ENCODE assay signal across 8 cellular contexts in genomic region chr1:204431310-204432184, GRCh38. TPM values are rescaled to one million over a fixed set of nuclear protein-coding genes. Genes with fewer than 3 reads are reported as not detected.
DNase-seq lines count a peak whose midpoint lies in the region; ATAC-seq and TF ChIP-seq lines count a peak whose summit lies in the region.

No MANE protein-coding gene starts in this region.

- no peak overlapping the region for H3K4me3 Mint-ChIP-seq in activated CD8-positive, alpha-beta memory T cell treated with anti-CD3 and anti-CD28 coated beads, Interleukin-2, amount 10 ng/mL, durations not matched to agents 7 days and 5 days
- H3K4me3 Mint-ChIP-seq in endodermal cell, result no peak overlapping the region

- H3K9ac ChIP-seq in endodermal cell (ENCODE audit: extremely low read depth, low read length, poor library complexity, severe bottlenecking), result no peak overlapping the region

- DNase-seq in BJ (ENCODE audit: low read depth) (no peak), HFF-Myc (ENCODE audit: extremely low read depth, low read depth) (no peak), NOMO-1 treated with dmso at 0.1 percent for 144 hours (lab: John Stamatoyannopoulos, UW; ENCODE audit: unreplicated experiment) (peak; percentile 45), endodermal cell (peak; percentile 91), midbrain (lab: John Stamatoyannopoulos, UW) (peak; percentile 79)
- DNase-seq in activated CD8-positive, alpha-beta memory T cell treated with anti-CD3 and anti-CD28 coated beads, Interleukin-2, amount 10 ng/mL, durations not matched to agents 7 days and 5 days, result peak; percentile 85
- DNase-seq in stimulated activated CD8-positive, alpha-beta memory T cell treated with anti-CD3 and anti-CD28 coated beads, Interleukin-4, amount 100 ng/mL, for 1 hour (ENCODE audit: low read depth in 2 of 2, low spot score in 1 of 2), result peak; percentile 56 to 67

- H3K4me3 ChIP-seq in BJ (ENCODE audit: low read depth, low read length) (no peak overlapping the region), HFF-Myc (replicated peaks; ENCODE audit: low read depth, low read length) (no peak overlapping the region), endodermal cell (ENCODE audit: low read length) (no peak overlapping the region)

- H3K9me3 ChIP-seq in endodermal cell (ENCODE audit: control insufficient read depth, low read length), result no peaks in the 10 kb centered on the region

- no peaks in the 10 kb centered on the region for H3K9me3 Mint-ChIP-seq in activated CD8-positive, alpha-beta memory T cell treated with anti-CD3 and anti-CD28 coated beads, Interleukin-2, amount 10 ng/mL, durations not matched to agents 7 days and 5 days (ENCODE audit: low read depth)
- H3K9me3 Mint-ChIP-seq in endodermal cell, result no peaks in the 10 kb centered on the region

- no peak overlapping the region for H3K27ac ChIP-seq in endodermal cell (ENCODE audit: low read depth, low read length)

- H3K4me1 ChIP-seq in endodermal cell (ENCODE audit: control insufficient read depth, insufficient read depth, low read length), result no peaks in the 10 kb centered on the region

- 69 to 100% methylated on average over 3 to 13 of the region's 13 CpGs for WGBS in endodermal cell (ENCODE audit: insufficient coverage in 1 of 2, insufficient read length in 1 of 2), 2 experiments

- peak overlapping the region; percentile 20 for H3K27ac Mint-ChIP-seq in activated CD8-positive, alpha-beta memory T cell treated with anti-CD3 and anti-CD28 coated beads, Interleukin-2, amount 10 ng/mL, durations not matched to agents 7 days and 5 days
- H3K27ac Mint-ChIP-seq in endodermal cell, result no peak overlapping the region

- peak; percentile 88 for ATAC-seq in activated CD8-positive, alpha-beta memory T cell treated with anti-CD3 and anti-CD28 coated beads, Interleukin-2, amount 10 ng/mL, durations not matched to agents 7 days and 5 days
- ATAC-seq in GM19455 (IDR thresholded peaks at IDR 0.05; ENCODE audit: unreplicated experiment), result no peak

- CTCF ChIA-PET in BJ (lab: Yijun Ruan, JAX), result interaction anchor here (0.6 to 4.8 kb wide), 29 partner anchors 8 to 938 kb away, joined by 3 to 44 read pairs (median 5); partner anchors contain the start of gene PIK3C2B
- CTCF ChIA-PET in activated CD8-positive, alpha-beta memory T cell treated with anti-CD3 and anti-CD28 coated beads, Interleukin-2, amount 10 ng/mL, durations not matched to agents 7 days and 5 days (lab: Charles Lee), result interaction anchor here (0.8 to 27.6 kb wide), 36 partner anchors 8 to 666 kb away, joined by 3 to 918 read pairs (median 5); partner anchors contain the start of genes LAX1, MDM4, PIK3C2B and REN

- TF ChIP-seq CTCF in BJ (IDR thresholded peaks at IDR 0.05; ENCODE audit: insufficient read depth, low read depth, low read length) (peak; percentile 94), HFF-Myc (IDR thresholded peaks at IDR 0.05; ENCODE audit: low read depth, low read length, missing control alignments) (peak; percentile 96), endodermal cell (conservative IDR thresholded peaks at IDR 0.05) (peak; percentile 96)

- no peaks in the 10 kb centered on the region for H3K4me1 Mint-ChIP-seq in activated CD8-positive, alpha-beta memory T cell treated with anti-CD3 and anti-CD28 coated beads, Interleukin-2, amount 10 ng/mL, durations not matched to agents 7 days and 5 days
- H3K4me1 Mint-ChIP-seq in endodermal cell, result no peaks in the 10 kb centered on the region

- peaks cover 14% of the 10 kb centered on the region for H3K36me3 Mint-ChIP-seq in activated CD8-positive, alpha-beta memory T cell treated with anti-CD3 and anti-CD28 coated beads, Interleukin-2, amount 10 ng/mL, durations not matched to agents 7 days and 5 days
- peaks cover 50% of the 10 kb centered on the region for H3K36me3 Mint-ChIP-seq in endodermal cell (ENCODE audit: low read depth)

- H3K36me3 ChIP-seq in BJ (ENCODE audit: control insufficient read depth, insufficient read depth, low read length) (no peaks in the 10 kb centered on the region; the same call in 1 of the 2 replicates), endodermal cell (ENCODE audit: control insufficient read depth, insufficient read depth, low read length) (peaks cover 26% of the 10 kb centered on the region)

- H3K27me3 Mint-ChIP-seq in activated CD8-positive, alpha-beta memory T cell treated with anti-CD3 and anti-CD28 coated beads, Interleukin-2, amount 10 ng/mL, durations not matched to agents 7 days and 5 days, result no peaks in the 10 kb centered on the region
- H3K27me3 Mint-ChIP-seq in endodermal cell (ENCODE audit: insufficient read depth), result peaks cover 47% of the 10 kb centered on the region

- H3K27me3 ChIP-seq in BJ (ENCODE audit: control insufficient read depth, insufficient read depth, low read length) (no peaks in the 10 kb centered on the region), endodermal cell (ENCODE audit: control insufficient read depth, insufficient read depth, low read length, poor library complexity, severe bottlenecking) (peaks cover 46% of the 10 kb centered on the region)

- POLR2A ChIA-PET in BJ (lab: Charles Lee), result no interaction called here

RNA-seq across cellular contexts. Expression of gene PPP1R15B, which starts 19.9 kb away (rescaled TPM):
- 24.6 and 30.2 TPM in 2 replicates for polyA plus RNA-seq in BJ (2011; rRNA removed)
- 30.7 and 41.6 TPM in 2 replicates for polyA minus RNA-seq in BJ (2011; rRNA and poly(A)+ RNA removed)
- total RNA-seq in activated CD8-positive, alpha-beta memory T cell treated with anti-CD3 and anti-CD28 coated beads, Interleukin-2, amount 10 ng/mL, durations not matched to agents 7 days and 5 days, result 10 to 100 TPM; 75.5 to 81.7 TPM
- 10 to 100 TPM; 44.8 to 79.2 TPM for total RNA-seq in endodermal cell
- 34.4 TPM for polyA plus RNA-seq in endodermal cell (2013, experiment 1 of 2)
- 30.5 TPM for polyA plus RNA-seq in endodermal cell (2013, experiment 2 of 2)

Comparison
In these comparisons a context has a peak if more than half of its experiments do, and no peak if none do; other contexts are left out.
1. DNase-seq: peak in NOMO-1 treated with dmso at 0.1 percent for 144 hours (single experiment), activated CD8-positive, alpha-beta memory T cell treated with anti-CD3 and anti-CD28 coated beads, Interleukin-2, amount 10 ng/mL, durations not matched to agents 7 days and 5 days (single experiment), endodermal cell (single experiment), midbrain (single experiment) and stimulated activated CD8-positive, alpha-beta memory T cell treated with anti-CD3 and anti-CD28 coated beads, Interleukin-4, amount 100 ng/mL, for 1 hour (2 of 2); none in BJ (single experiment) and HFF-Myc (single experiment).
2. Peak in every context shown above with its lines, with median percentiles within 50 percentile points of each other: CTCF ChIP-seq.